In the genomic region with DNA sequence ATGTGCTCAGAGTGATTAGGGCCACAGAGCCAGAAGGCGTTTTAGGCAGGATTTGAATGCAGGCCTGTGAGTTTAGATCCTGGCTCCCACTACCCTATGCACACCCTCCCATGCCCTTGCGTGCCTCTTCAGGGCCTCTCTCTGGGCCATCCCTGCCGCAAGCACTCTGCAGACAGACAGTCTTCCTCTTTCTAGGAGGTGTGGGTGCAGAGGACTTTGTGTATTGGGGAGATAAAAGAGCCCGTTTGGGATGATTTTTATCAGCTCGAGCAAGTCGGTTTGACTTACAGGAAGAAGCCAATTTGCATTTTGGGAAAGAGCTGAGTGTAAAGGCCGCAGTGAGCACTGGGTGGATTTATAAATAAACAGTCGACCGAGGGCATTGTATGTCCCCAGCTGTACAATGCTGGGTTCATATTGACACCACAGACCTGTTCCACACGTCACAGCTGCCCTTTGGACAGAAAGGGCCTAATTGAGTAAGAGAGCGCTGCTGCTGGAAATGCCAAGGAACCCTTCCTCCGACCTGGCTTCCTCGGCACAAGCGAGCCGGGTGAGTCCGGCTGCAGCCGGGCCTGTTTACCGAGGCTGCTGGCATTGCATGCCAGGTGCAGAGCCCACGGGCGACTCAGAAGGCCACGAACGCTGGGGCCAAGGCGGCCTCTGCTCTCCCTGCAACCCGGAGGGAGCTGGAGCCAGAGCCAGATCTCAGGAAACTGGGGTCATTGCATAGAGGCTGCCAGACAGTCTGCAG, we compare ENCODE assay signal across 8 cellular contexts. TPM values are rescaled to one million over a fixed set of nuclear protein-coding genes. Genes with fewer than 3 reads are reported as not detected.
DNase-seq lines count a peak whose midpoint lies in the region; ATAC-seq and TF ChIP-seq lines count a peak whose summit lies in the region.

No MANE protein-coding gene starts in this region.

- POLR2A ChIA-PET in CD8-positive, alpha-beta T cell (lab: Charles Lee): no interaction called here

- no peaks in the 10 kb centered on the region for H3K27me3 ChIP-seq in esophagus (ENCODE audit: control insufficient read depth in 1 of 2, insufficient read depth in 2 of 2, low read length in 2 of 2)
- no peaks in the 10 kb centered on the region for H3K27me3 ChIP-seq in trophoblast cell (ENCODE audit: insufficient read depth, low read length)
- no peaks in the 10 kb centered on the region for H3K27me3 ChIP-seq in CD8-positive, alpha-beta T cell (ENCODE audit: insufficient read depth, low read length)

- TF ChIP-seq CTCF in CD8-positive, alpha-beta T cell (IDR thresholded peaks at IDR 0.05): no peak

- peak overlapping the region; percentile 66 for H3K27ac Mint-ChIP-seq in T-helper 2 cell treated with Interferon-gamma antibody and Interleukin-4, amounts not matched to agents 5 μg/mL and 100 μg/mL, for 36 hours
- no peak overlapping the region for H3K27ac Mint-ChIP-seq in CD8-positive, alpha-beta T cell

- no peak overlapping the region for H3K14ac ChIP-seq in trophoblast cell (ENCODE audit: low read length)

- H3K9me3 ChIP-seq in esophagus (ENCODE audit: control insufficient read depth in 2 of 2, insufficient read depth in 1 of 2, low read depth in 1 of 2, low read length in 1 of 2): no peaks in the 10 kb centered on the region
- H3K9me3 ChIP-seq in trophoblast cell (ENCODE audit: insufficient read depth, low read depth, low read length): no peaks in the 10 kb centered on the region
- no peaks in the 10 kb centered on the region for H3K9me3 ChIP-seq in CD8-positive, alpha-beta T cell (ENCODE audit: low read length)

- H3K4me2 ChIP-seq in trophoblast cell (ENCODE audit: low read length): no peak overlapping the region

- H3K36me3 Mint-ChIP-seq in T-helper 2 cell treated with Interferon-gamma antibody and Interleukin-4, amounts not matched to agents 5 μg/mL and 100 μg/mL, for 36 hours (ENCODE audit: low read depth): peaks cover 4% of the 10 kb centered on the region
- H3K36me3 Mint-ChIP-seq in CD8-positive, alpha-beta T cell: no peaks in the 10 kb centered on the region

- H3K9ac ChIP-seq in trophoblast cell (ENCODE audit: low read length): no peak overlapping the region

- H2BK12ac ChIP-seq in trophoblast cell (ENCODE audit: low read length): no peak overlapping the region

- peak overlapping the region; percentile 9 for H3K4ac ChIP-seq in trophoblast cell (ENCODE audit: low read depth, low read length)

- no peak for DNase-seq in T-helper 2 cell treated with Interferon-gamma antibody and Interleukin-4, amounts not matched to agents 5 μg/mL and 100 μg/mL, for 36 hours (ENCODE audit: low spot score)
- DNase-seq in T-helper 2 cell (no peak), NCI-H460 (ENCODE audit: extremely low read depth, low read depth) (peak; percentile 58), trophoblast cell (no peak), DMS79 (lab: John Stamatoyannopoulos, UW) (no peak)
- no peak for DNase-seq in activated effector memory CD4-positive, alpha-beta T cell treated with anti-CD3 and anti-CD28 coated beads, Interleukin-2, amount 50 U/mL, for 16 hours
- DNase-seq in CD8-positive, alpha-beta T cell: no peak

- no peak overlapping the region for H2BK120ac ChIP-seq in trophoblast cell (ENCODE audit: insufficient read depth, low read length, poor library complexity)

- H3K9me3 Mint-ChIP-seq in T-helper 2 cell treated with Interferon-gamma antibody and Interleukin-4, amounts not matched to agents 5 μg/mL and 100 μg/mL, for 36 hours: no peaks in the 10 kb centered on the region
- no peaks in the 10 kb centered on the region for H3K9me3 Mint-ChIP-seq in CD8-positive, alpha-beta T cell

- WGBS in esophagus, 2 donors: 24 to 29% methylated on average over 24 of the region's 24 CpGs
- no CpG with 5 or more reads among the region's 24 CpGs for WGBS in trophoblast cell (ENCODE audit: extremely low coverage, insufficient coverage, insufficient read length)

- H3K4me3 ChIP-seq in esophagus (ENCODE audit: low read depth in 1 of 2, low read length in 2 of 2) (no peak overlapping the region), trophoblast cell (ENCODE audit: low read depth, low read length) (no peak overlapping the region)
- H3K4me3 ChIP-seq in CD8-positive, alpha-beta T cell (ENCODE audit: low read depth, low read length): no peak overlapping the region

- no peak overlapping the region for H4K12ac ChIP-seq in trophoblast cell (ENCODE audit: low read depth, low read length)

- intact Hi-C loops in CD8-positive, alpha-beta T cell (cut with DNase I, micrococcal nuclease): no loop called here

- H3K18ac ChIP-seq in trophoblast cell (ENCODE audit: low read length): no peak overlapping the region

- H2AFZ ChIP-seq in trophoblast cell (ENCODE audit: insufficient read depth, low read length, poor library complexity): no peak overlapping the region

- no peak overlapping the region for H4K91ac ChIP-seq in trophoblast cell (ENCODE audit: low read depth, low read length)

- no peak overlapping the region for H2BK5ac ChIP-seq in trophoblast cell (ENCODE audit: low read depth, low read length, poor library complexity)

- H3K79me2 ChIP-seq in trophoblast cell (ENCODE audit: control insufficient read depth, insufficient read depth, low read length, poor library complexity): peaks cover 54% of the 10 kb centered on the region

- H3K4me1 Mint-ChIP-seq in T-helper 2 cell treated with Interferon-gamma antibody and Interleukin-4, amounts not matched to agents 5 μg/mL and 100 μg/mL, for 36 hours (ENCODE audit: low read depth): peaks cover 30% of the 10 kb centered on the region
- H3K4me1 Mint-ChIP-seq in CD8-positive, alpha-beta T cell (ENCODE audit: low read depth): peaks cover 31% of the 10 kb centered on the region

- CTCF ChIA-PET in CD8-positive, alpha-beta T cell (lab: Charles Lee): no interaction called here

- peak overlapping the region; percentile 79 to 95 for H3K27ac ChIP-seq in esophagus (ENCODE audit: low read depth in 2 of 2, low read length in 1 of 2)
- H3K27ac ChIP-seq in trophoblast cell (ENCODE audit: low read depth, low read length): no peak overlapping the region
- H3K27ac ChIP-seq in CD8-positive, alpha-beta T cell (ENCODE audit: low read depth, low read length): no peak overlapping the region

- peaks cover 27 to 57% of the 10 kb centered on the region in 2 donors for H3K4me1 ChIP-seq in esophagus (ENCODE audit: control insufficient read depth in 2 of 2, insufficient read depth in 2 of 2, low read length in 1 of 2)
- H3K4me1 ChIP-seq in trophoblast cell (ENCODE audit: control insufficient read depth in 1 of 2, insufficient read depth in 2 of 2, low read length in 2 of 2): peaks cover 12 to 26% of the 10 kb centered on the region in 2 experiments
- H3K4me1 ChIP-seq in CD8-positive, alpha-beta T cell (ENCODE audit: insufficient read depth, low read length): no peaks in the 10 kb centered on the region

- peaks cover 0 to 2% of the 10 kb centered on the region in 2 donors for H3K36me3 ChIP-seq in esophagus (ENCODE audit: control insufficient read depth in 2 of 2, insufficient read depth in 2 of 2, low read length in 1 of 2)
- peaks cover 16 to 24% of the 10 kb centered on the region in 2 experiments for H3K36me3 ChIP-seq in trophoblast cell (ENCODE audit: control insufficient read depth in 1 of 2, insufficient read depth in 2 of 2, low read length in 2 of 2)
- no peaks in the 10 kb centered on the region for H3K36me3 ChIP-seq in CD8-positive, alpha-beta T cell (ENCODE audit: insufficient read depth, low read length)

- no peak overlapping the region for H4K8ac ChIP-seq in trophoblast cell (ENCODE audit: low read depth, low read length)

- no peaks in the 10 kb centered on the region for H3K79me1 ChIP-seq in trophoblast cell (ENCODE audit: low read length)

- H3K27me3 Mint-ChIP-seq in T-helper 2 cell treated with Interferon-gamma antibody and Interleukin-4, amounts not matched to agents 5 μg/mL and 100 μg/mL, for 36 hours (ENCODE audit: low read depth): no peaks in the 10 kb centered on the region
- no peaks in the 10 kb centered on the region for H3K27me3 Mint-ChIP-seq in CD8-positive, alpha-beta T cell (ENCODE audit: low read depth)

- H2AK5ac ChIP-seq in trophoblast cell (ENCODE audit: low read length): no peak overlapping the region

- no peak for ATAC-seq in CD8-positive, alpha-beta T cell

- no peak overlapping the region for H3K23ac ChIP-seq in trophoblast cell (ENCODE audit: low read length)

- peak overlapping the region; percentile 53 for H3K4me3 Mint-ChIP-seq in T-helper 2 cell treated with Interferon-gamma antibody and Interleukin-4, amounts not matched to agents 5 μg/mL and 100 μg/mL, for 36 hours
- H3K4me3 Mint-ChIP-seq in CD8-positive, alpha-beta T cell: no peak overlapping the region

RNA-seq across cellular contexts. Expression of gene ZMIZ1, which starts 25.1 kb away (rescaled TPM):
- total RNA-seq in NCI-H460 (2014; rRNA removed; shearing (Covaris generic)): 33.8 and 37.6 TPM in 2 replicates
- polyA plus RNA-seq in NCI-H460 (2014; cell fraction: nucleus; rRNA removed): 14.5 and 22.3 TPM in 2 replicates
- 10 to 100 TPM; 29.2 to 29.7 TPM for polyA plus RNA-seq in esophagus
- polyA plus RNA-seq in trophoblast cell (2013): 52.4 and 54.3 TPM in 2 replicates
- total RNA-seq in CD8-positive, alpha-beta T cell: 10 to 100 TPM; 10.1 to 10.8 TPM

Comparison
In these comparisons a context has a peak if more than half of its experiments do, and no peak if none do; other contexts are left out.
1. H3K27ac ChIP-seq: peak in esophagus (2 of 2); none in trophoblast cell (single experiment) and CD8-positive, alpha-beta T cell (single experiment).